Comparison of ENCODE assay signal across 12 cellular contexts in genomic region chr3:112407214-112407887, GRCh38.
DNase-seq lines count a peak whose midpoint lies in the region; ATAC-seq, FAIRE-seq and TF ChIP-seq lines count a peak whose summit lies in the region.
"Had no signal": no experiment of that assay in that cellular context is flagged by ENCODE, and none has a peak within 500 bp of the region (broad histone marks: within the 10 kb centered on the region; RNA-seq: fewer than 3 reads in every experiment).

No MANE protein-coding gene starts in this region.

- CTCF ChIA-PET in Calu3 (lab: Charles Lee) = no interaction called here
- CTCF ChIA-PET in activated B cell treated with CpG ODN at 0.5 μM for 24 hours (lab: Charles Lee) = interaction anchor here (1.0 kb wide), 1 partner anchor 45 kb away, joined by 3 read pairs; no protein-coding TSS in a partner anchor

- TF ChIP-seq CTCF in Calu3 (IDR thresholded peaks at IDR 0.05; ENCODE audit: unreplicated experiment) (no peak), activated B cell treated with CpG ODN at 0.5 μM for 24 hours (IDR thresholded peaks at IDR 0.05) (no peak), mesothelial cell of epicardium (IDR thresholded peaks at IDR 0.05; ENCODE audit: unreplicated experiment) (no peak)

- no peaks in the 10 kb centered on the region for H3K9me3 Mint-ChIP-seq in Calu3 (ENCODE audit: low read depth, unreplicated experiment)
- no peaks in the 10 kb centered on the region for H3K9me3 Mint-ChIP-seq in activated B cell treated with CpG ODN at 0.5 μM for 24 hours
- H3K9me3 Mint-ChIP-seq in mesothelial cell of epicardium = no peaks in the 10 kb centered on the region
- H3K9me3 Mint-ChIP-seq: dendritic cell treated with granulocyte-macrophage colony-stimulating factor and Interleukin-4, amounts not matched to agents 40 ng/mL and 50 ng/mL, for 4 days had no signal

- H3K4me3 Mint-ChIP-seq in Calu3 (ENCODE audit: low read depth, unreplicated experiment) (peak overlapping the region; percentile 43), activated B cell treated with CpG ODN at 0.5 μM for 24 hours (peak overlapping the region; percentile 30), mesothelial cell of epicardium (no peak overlapping the region)
- H3K4me3 Mint-ChIP-seq: dendritic cell treated with granulocyte-macrophage colony-stimulating factor and Interleukin-4, amounts not matched to agents 40 ng/mL and 50 ng/mL, for 4 days had no signal

- intact Hi-C loops in Calu3 (cut with micrococcal nuclease; ENCODE audit: unreplicated experiment) = no loop called here
- intact Hi-C loops in activated B cell treated with CpG ODN at 0.5 μM for 24 hours (cut with micrococcal nuclease) = loop anchor here (5.0 to 10.0 kb wide), 2 partner anchors 35 to 47 kb away; no protein-coding TSS in a partner anchor

- ATAC-seq in GM21825 (IDR thresholded peaks at IDR 0.05; ENCODE audit: unreplicated experiment) (peak; percentile 48), activated B cell treated with CpG ODN at 0.5 μM for 24 hours (ENCODE audit: low read depth) (peak; percentile 40)
- ATAC-seq: Panc1 had no signal

- H3K27me3 Mint-ChIP-seq in Calu3 (ENCODE audit: unreplicated experiment) (no peaks in the 10 kb centered on the region), activated B cell treated with CpG ODN at 0.5 μM for 24 hours (no peaks in the 10 kb centered on the region), mesothelial cell of epicardium (ENCODE audit: low read depth) (no peaks in the 10 kb centered on the region)
- H3K27me3 Mint-ChIP-seq: dendritic cell treated with granulocyte-macrophage colony-stimulating factor and Interleukin-4, amounts not matched to agents 40 ng/mL and 50 ng/mL, for 4 days had no signal

- H3K27ac Mint-ChIP-seq in Calu3 (ENCODE audit: unreplicated experiment) (peak overlapping the region; percentile 84), activated B cell treated with CpG ODN at 0.5 μM for 24 hours (peak overlapping the region; percentile 89), mesothelial cell of epicardium (peak overlapping the region; percentile 13)
- H3K27ac Mint-ChIP-seq: dendritic cell treated with granulocyte-macrophage colony-stimulating factor and Interleukin-4, amounts not matched to agents 40 ng/mL and 50 ng/mL, for 4 days had no signal

- no peak for FAIRE-seq in urothelium cell line (lab: Jason Lieb, UNC)

- DNase-seq in Calu3 (peak; percentile 20), activated B cell treated with CpG ODN at 0.5 μM for 24 hours (no peak), mesothelial cell of epicardium (ENCODE audit: low spot score in 2 of 2, unreplicated experiment in 2 of 2) (no peak), NCI-H2029 treated with DMSO at 0.1 percent for 48 hours (lab: John Stamatoyannopoulos, UW) (no peak), NCI-H1694 treated with DMSO at 0.1 percent for 48 hours (lab: John Stamatoyannopoulos, UW) (no peak), activated gamma-delta T cell treated with Interleukin-2 at 50 U/mL for 16 hours (no peak), urothelium cell line (ENCODE audit: low spot score) (no peak)
- DNase-seq: BE2C; stimulated activated CD8-positive, alpha-beta memory T cell treated with anti-CD3 and anti-CD28 coated beads, Interleukin-4, amount 100 ng/mL, for 48 hours had no signal

- no TSS peak for BruUV-seq in Calu3 (replicated peaks; lab: Mats Ljungman, UMichigan)

- peaks cover 31% of the 10 kb centered on the region for H3K4me1 Mint-ChIP-seq in Calu3 (ENCODE audit: low read depth, unreplicated experiment)
- peaks cover 35% of the 10 kb centered on the region for H3K4me1 Mint-ChIP-seq in activated B cell treated with CpG ODN at 0.5 μM for 24 hours
- H3K4me1 Mint-ChIP-seq in mesothelial cell of epicardium = peaks cover 3% of the 10 kb centered on the region

- POLR2A ChIA-PET in activated B cell treated with CpG ODN at 0.5 μM for 24 hours (lab: Charles Lee) = interaction anchor here (1.1 to 1.5 kb wide), 2 partner anchors 91 to 98 kb away, joined by 3 read pairs; no protein-coding TSS in a partner anchor

- H3K36me3 Mint-ChIP-seq in Calu3 (ENCODE audit: insufficient read depth, unreplicated experiment) (no peaks in the 10 kb centered on the region), activated B cell treated with CpG ODN at 0.5 μM for 24 hours (ENCODE audit: low read depth) (no peaks in the 10 kb centered on the region), mesothelial cell of epicardium (no peaks in the 10 kb centered on the region)

Comparison
In these comparisons a context has a peak if more than half of its experiments do, and no peak if none do; other contexts are left out.
1. H3K27ac Mint-ChIP-seq: peak in every context shown above with its lines; median percentile 89 in activated B cell treated with CpG ODN at 0.5 μM for 24 hours; 84 in Calu3; 13 in mesothelial cell of epicardium.